Comparison of ENCODE assay signal across 9 cellular contexts in the genomic region with DNA sequence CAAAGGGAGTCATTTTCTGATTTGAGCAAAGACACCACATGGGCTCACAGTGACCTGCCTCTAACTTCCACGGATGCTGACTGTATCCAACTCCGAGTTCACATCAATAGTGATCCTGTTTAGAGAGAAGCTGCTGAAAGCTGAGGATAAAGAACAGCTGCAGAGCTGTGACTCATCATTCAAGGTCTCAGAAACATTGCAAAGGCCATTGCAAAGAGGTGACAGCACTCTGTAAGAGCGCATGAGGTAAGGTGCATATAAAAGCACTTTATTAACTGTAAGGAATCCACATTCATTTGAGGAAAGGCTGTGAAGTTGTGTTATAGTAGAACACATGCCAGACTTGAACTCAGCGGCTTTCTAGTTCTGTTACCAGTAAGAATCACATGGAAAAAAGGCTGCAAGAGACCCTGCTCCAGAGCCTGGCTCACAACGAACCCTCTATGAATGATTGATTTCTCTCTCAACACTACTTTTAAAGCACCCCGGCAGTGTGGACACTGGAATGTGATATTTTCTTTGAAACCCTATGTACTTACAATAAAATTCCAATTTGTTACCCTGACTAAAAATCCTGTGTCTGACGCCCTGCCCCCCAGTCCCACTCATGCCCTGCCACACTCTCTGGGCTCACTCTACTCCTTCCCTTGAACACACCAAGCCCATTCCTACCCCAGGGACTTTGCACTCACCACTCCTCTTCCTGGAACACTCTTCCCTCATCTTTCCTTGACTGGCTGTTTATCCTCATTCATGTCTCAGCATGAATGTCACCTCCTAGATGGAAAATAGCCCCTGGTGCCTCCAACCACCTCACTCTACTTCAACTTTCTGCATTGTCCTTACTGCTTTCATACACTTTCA.
DNase-seq lines count a peak whose midpoint lies in the region; TF ChIP-seq lines count a peak whose summit lies in the region.
"Had no signal": no experiment of that assay in that cellular context is flagged by ENCODE, and none has a peak within 500 bp of the region (broad histone marks: within the 10 kb centered on the region; RNA-seq: fewer than 3 reads in every experiment).

No MANE protein-coding gene starts in this region.

- H3K4me2 ChIP-seq in GM23248 (ENCODE audit: unreplicated experiment) (no peak overlapping the region), fibroblast of lung (ENCODE audit: extremely low read depth, insufficient read depth, low read length) (no peak overlapping the region), trophoblast cell (ENCODE audit: low read length) (no peak overlapping the region)

- peaks cover 8% of the 10 kb centered on the region for H3K79me1 ChIP-seq in trophoblast cell (ENCODE audit: low read length)

- peaks cover 24% of the 10 kb centered on the region for H3K27me3 ChIP-seq in GM23248 (replicated peaks; ENCODE audit: insufficient read depth)
- no peaks in the 10 kb centered on the region for H3K27me3 ChIP-seq in Peyer's patch
- peaks cover 5% of the 10 kb centered on the region for H3K27me3 ChIP-seq in fibroblast of lung (ENCODE audit: control insufficient read depth, insufficient read depth, low read length)
- no peaks in the 10 kb centered on the region for H3K27me3 ChIP-seq in trophoblast cell (ENCODE audit: insufficient read depth, low read length)
- no peaks in the 10 kb centered on the region for H3K27me3 ChIP-seq in esophagus muscularis mucosa
- H3K27me3 ChIP-seq: thyroid gland had no signal

- peak overlapping the region; percentile 12 for H3K14ac ChIP-seq in trophoblast cell (ENCODE audit: low read length)

- H3K9me3 ChIP-seq in GM23248 (ENCODE audit: low read depth) (no peaks in the 10 kb centered on the region), Peyer's patch (no peaks in the 10 kb centered on the region), fibroblast of lung (ENCODE audit: control insufficient read depth, insufficient read depth, low read depth, low read length) (no peaks in the 10 kb centered on the region), trophoblast cell (ENCODE audit: insufficient read depth, low read depth, low read length) (no peaks in the 10 kb centered on the region), esophagus muscularis mucosa (no peaks in the 10 kb centered on the region)
- H3K9me3 ChIP-seq: thyroid gland had no signal

- H2AFZ ChIP-seq in GM23248 (no peak overlapping the region), fibroblast of lung (ENCODE audit: low read length) (no peak overlapping the region), trophoblast cell (ENCODE audit: insufficient read depth, low read length, poor library complexity) (no peak overlapping the region)

- H4K91ac ChIP-seq in trophoblast cell (ENCODE audit: low read depth, low read length): no peak overlapping the region

- H4K12ac ChIP-seq in trophoblast cell (ENCODE audit: low read depth, low read length): no peak overlapping the region

- no peak overlapping the region for H2BK5ac ChIP-seq in trophoblast cell (ENCODE audit: low read depth, low read length, poor library complexity)

- no peak overlapping the region for H3K23ac ChIP-seq in trophoblast cell (ENCODE audit: low read length)

- H3K4ac ChIP-seq in trophoblast cell (ENCODE audit: low read depth, low read length): no peak overlapping the region

- intact Hi-C loops in esophagus muscularis mucosa (cut with DNase I): no loop called here

- no peaks in the 10 kb centered on the region for H4K20me1 ChIP-seq in GM23248 (ENCODE audit: insufficient read depth)
- H4K20me1 ChIP-seq in fibroblast of lung (ENCODE audit: control insufficient read depth, extremely low read depth, insufficient read depth, low read length): no peaks in the 10 kb centered on the region

- H4K8ac ChIP-seq in trophoblast cell (ENCODE audit: low read depth, low read length): no peak overlapping the region

- H3K4me1 ChIP-seq in GM23248 (ENCODE audit: insufficient read depth) (peaks cover 5% of the 10 kb centered on the region; the same call in 1 of the 2 replicates), Peyer's patch (peaks cover 0 to 31% (median 0%) of the 10 kb centered on the region in 4 donors), fibroblast of lung (ENCODE audit: control insufficient read depth, extremely low read depth, insufficient read depth, low read length) (no peaks in the 10 kb centered on the region), trophoblast cell (ENCODE audit: control insufficient read depth in 1 of 2, insufficient read depth in 2 of 2, low read length in 2 of 2) (peaks cover 8 to 17% of the 10 kb centered on the region in 2 experiments), esophagus muscularis mucosa (peaks cover 0 to 16% (median 2%) of the 10 kb centered on the region in 4 donors)

- H3K18ac ChIP-seq in trophoblast cell (ENCODE audit: low read length): no peak overlapping the region

- H2AK5ac ChIP-seq in trophoblast cell (ENCODE audit: low read length): peak overlapping the region; percentile 9

- DNase-seq in GM23248 (peak; percentile 87), Peyer's patch (peak in 1 of 3 donors; percentile 70), fibroblast of lung (ENCODE audit: low read depth in 2 of 2) (peak; percentile 88 to 94), trophoblast cell (peak; percentile 61 to 79), NCI-H226 (no peak), GOT3 (lab: John Stamatoyannopoulos, UW) (no peak), esophagus muscularis mucosa (ENCODE audit: extremely low spot score) (no peak)
- no peak for DNase-seq in activated CD4-positive, alpha-beta T cell treated with anti-CD3 and anti-CD28 coated beads, Interleukin-2, amount 50 U/mL, for 1 hour
- DNase-seq: thyroid gland had no signal

- no peak for TF ChIP-seq EP300 in esophagus muscularis mucosa (IDR thresholded peaks at IDR 0.05)

- H3K27ac ChIP-seq in GM23248: no peak overlapping the region
- H3K27ac ChIP-seq in Peyer's patch: peak overlapping the region in 3 of 4 donors; percentile 66 to 92 (median 90)
- no peak overlapping the region for H3K27ac ChIP-seq in fibroblast of lung (ENCODE audit: insufficient read depth, low read length)
- H3K27ac ChIP-seq in trophoblast cell (ENCODE audit: low read depth, low read length): no peak overlapping the region
- H3K27ac ChIP-seq in esophagus muscularis mucosa (replicated peaks in 1 of 4): no peak overlapping the region

- no peaks in the 10 kb centered on the region for H3K79me2 ChIP-seq in GM23248 (ENCODE audit: insufficient read depth)
- H3K79me2 ChIP-seq in fibroblast of lung (ENCODE audit: control insufficient read depth, insufficient read depth, low read length): no peaks in the 10 kb centered on the region
- H3K79me2 ChIP-seq in trophoblast cell (ENCODE audit: control insufficient read depth, insufficient read depth, low read length, poor library complexity): no peaks in the 10 kb centered on the region

- H3K36me3 ChIP-seq in GM23248 (ENCODE audit: low read depth): no peaks in the 10 kb centered on the region
- no peaks in the 10 kb centered on the region for H3K36me3 ChIP-seq in Peyer's patch
- H3K36me3 ChIP-seq in fibroblast of lung (ENCODE audit: control insufficient read depth, insufficient read depth, low read length): no peaks in the 10 kb centered on the region
- H3K36me3 ChIP-seq in trophoblast cell (ENCODE audit: control insufficient read depth in 1 of 2, insufficient read depth in 2 of 2, low read length in 2 of 2): no peaks in the 10 kb centered on the region
- no peaks in the 10 kb centered on the region for H3K36me3 ChIP-seq in esophagus muscularis mucosa
- H3K36me3 ChIP-seq: thyroid gland had no signal

- TF ChIP-seq POLR2A in Peyer's patch (IDR thresholded peaks at IDR 0.05) (peak; percentile 28 to 45), esophagus muscularis mucosa (IDR thresholded peaks at IDR 0.05; ENCODE audit: low read depth) (no peak)

- H2BK120ac ChIP-seq in trophoblast cell (ENCODE audit: insufficient read depth, low read length, poor library complexity): peak overlapping the region; percentile 74

- H3F3A ChIP-seq in GM23248 (ENCODE audit: insufficient read depth): peaks cover 15% of the 10 kb centered on the region

- no peaks in the 10 kb centered on the region for H3K9me2 ChIP-seq in GM23248 (ENCODE audit: insufficient read depth)

- TF ChIP-seq CTCF in Peyer's patch (IDR thresholded peaks at IDR 0.05) (no peak), fibroblast of lung (conservative IDR thresholded peaks at IDR 0.05 in 1 of 2, IDR thresholded peaks at IDR 0.05 in 1 of 2; ENCODE audit: low read depth in 1 of 2, low read length in 2 of 2) (no peak), esophagus muscularis mucosa (IDR thresholded peaks at IDR 0.05) (no peak)

- no peak overlapping the region for H2BK12ac ChIP-seq in trophoblast cell (ENCODE audit: low read length)

- 4 to 7% methylated on average over 7 of the region's 7 CpGs for WGBS in GM23248 (ENCODE audit: low coverage in 1 of 2, low lambda C conversion rate in 2 of 2, missing lambda C conversion rate in 2 of 2), 2 experiments
- WGBS in trophoblast cell (ENCODE audit: extremely low coverage, insufficient coverage, insufficient read length): no CpG with 5 or more reads among the region's 7 CpGs
- 29% methylated on average over 7 of the region's 7 CpGs for WGBS in esophagus muscularis mucosa

- in situ Hi-C loops in GM23248 (cut with MboI): no loop called here

- H3K9ac ChIP-seq in GM23248 (no peak overlapping the region), fibroblast of lung (ENCODE audit: insufficient read depth, low read length) (no peak overlapping the region), trophoblast cell (ENCODE audit: low read length) (no peak overlapping the region)

- H3K4me3 ChIP-seq in GM23248 (no peak overlapping the region), Peyer's patch (peak overlapping the region in 1 of 4 donors; percentile 24), fibroblast of lung (replicated peaks in 1 of 4; ENCODE audit: control extremely low read depth in 1 of 4, insufficient read depth in 1 of 4, low read depth in 3 of 4, low read length in 4 of 4) (no peak overlapping the region), trophoblast cell (ENCODE audit: low read depth, low read length) (no peak overlapping the region), esophagus muscularis mucosa (no peak overlapping the region)
- H3K4me3 ChIP-seq: thyroid gland had no signal

Comparison
In these comparisons a context has a peak if more than half of its experiments do, and no peak if none do; other contexts are left out.
1. DNase-seq: peak in GM23248 (single experiment), fibroblast of lung (2 of 2) and trophoblast cell (2 of 2); none in activated CD4-positive, alpha-beta T cell treated with anti-CD3 and anti-CD28 coated beads, Interleukin-2, amount 50 U/mL, for 1 hour (single experiment), NCI-H226 (single experiment), GOT3 (single experiment) and esophagus muscularis mucosa (single experiment).
2. H3K27ac ChIP-seq: peak in Peyer's patch (3 of 4); none in GM23248 (single experiment), fibroblast of lung (single experiment), trophoblast cell (single experiment) and esophagus muscularis mucosa (0 of 4).